Comparison of ENCODE assay signal across 28 cellular contexts in genomic region chr21:26754853-26755252, GRCh38.
"Had no signal": no experiment of that assay in that cellular context is flagged by ENCODE, and none has a peak within 500 bp of the region (broad histone marks: within the 10 kb centered on the region; RNA-seq: fewer than 3 reads in every experiment).

No MANE protein-coding gene starts in this region.

- H3K4me1 Mint-ChIP-seq: stimulated activated effector memory CD8-positive, alpha-beta T cell treated with anti-CD3 and anti-CD28 coated beads, Interleukin-12 subunit alpha, Interleukin-12 subunit beta, amount 100 ng/mL, for 72 hours; stimulated activated memory B cell treated with anti-CD40 and anti-IgM and Interleukin-4, amounts not matched to agents 10 μg/mL and 1 μg/mL and 100 μg/mL, for 72 hours; stimulated activated naive B cell treated with anti-CD40 and anti-IgM and Interleukin-4, amounts not matched to agents 10 μg/mL and 1 μg/mL and 100 μg/mL, for 72 hours; stimulated activated naive CD8-positive, alpha-beta T cell treated with anti-CD3 and anti-CD28 coated beads, Interleukin-15, amount 100 ng/mL, for 72 hours had no signal

- H3K27me3 ChIP-seq: stomach, suprapubic skin, testis, thyroid gland, tibial artery, tibial nerve, transverse colon, upper lobe of left lung, upper lobe of right lung, uterus, vagina had no signal

- H3K4me3 ChIP-seq: stomach, suprapubic skin, testis, thoracic aorta, thyroid gland, tibial artery, tibial nerve, transverse colon, upper lobe of left lung, upper lobe of right lung, uterus, vagina had no signal

- DNase-seq: stimulated activated CD4-positive, alpha-beta T cell treated with anti-CD3 and anti-CD28 coated beads, Interleukin-2, amount 100 ng/mL, for 48 hours; stimulated activated CD4-positive, alpha-beta T cell treated with anti-CD3 and anti-CD28 coated beads, Interleukin-4, amount 100 ng/mL, for 1 hour; stimulated activated CD4-positive, alpha-beta T cell treated with anti-CD3 and anti-CD28 coated beads, Interleukin-4, amount 100 ng/mL, for 24 hours; stimulated activated CD4-positive, alpha-beta T cell treated with anti-CD3 and anti-CD28 coated beads, Interleukin-4, amount 100 ng/mL, for 4 hours; stimulated activated CD8-positive, alpha-beta memory T cell treated with anti-CD3 and anti-CD28 coated beads, Interleukin-4, amount 100 ng/mL, for 48 hours; stimulated activated naive B cell treated with anti-CD40 and anti-IgM and Interleukin-4, amounts not matched to agents 10 μg/mL and 1 μg/mL and 100 μg/mL, for 72 hours; stimulated activated naive CD4-positive, alpha-beta T cell; stimulated activated naive CD4-positive, alpha-beta T cell treated with Interleukin-2 at 50 U/mL for 16 hours; stimulated activated naive CD8-positive, alpha-beta T cell treated with anti-CD3 and anti-CD28 coated beads, Interleukin-15, amount 100 ng/mL, for 72 hours; stimulated activated naive CD8-positive, alpha-beta T cell treated with anti-CD3 and anti-CD28 coated beads, Interleukin-15, Interleukin-2, amounts not matched to agents 100 U/mL and 50 U/mL, for 24 hours; stomach; substantia nigra; testis; thyroid gland; tibial artery; transverse colon; upper lobe of left lung; upper lobe of right lung; uterus had no signal

- FAIRE-seq: urothelium cell line had no signal

- H3K4me1 ChIP-seq: stomach, suprapubic skin, testis, thyroid gland, tibial artery, tibial nerve, transverse colon, upper lobe of left lung, upper lobe of right lung, uterus, vagina had no signal

- H3K27ac Mint-ChIP-seq: stimulated activated effector memory CD8-positive, alpha-beta T cell treated with anti-CD3 and anti-CD28 coated beads, Interleukin-12 subunit alpha, Interleukin-12 subunit beta, amount 100 ng/mL, for 72 hours; stimulated activated memory B cell treated with anti-CD40 and anti-IgM and Interleukin-4, amounts not matched to agents 10 μg/mL and 1 μg/mL and 100 μg/mL, for 72 hours; stimulated activated naive B cell treated with anti-CD40 and anti-IgM and Interleukin-4, amounts not matched to agents 10 μg/mL and 1 μg/mL and 100 μg/mL, for 72 hours; stimulated activated naive CD8-positive, alpha-beta T cell treated with anti-CD3 and anti-CD28 coated beads, Interleukin-15, Interleukin-2, amounts not matched to agents 100 ng/mL and 50 ng/mL, for 24 hours; type B pancreatic cell had no signal

- H3K27me3 Mint-ChIP-seq: stimulated activated memory B cell treated with anti-CD40 and anti-IgM and Interleukin-4, amounts not matched to agents 10 μg/mL and 1 μg/mL and 100 μg/mL, for 72 hours; stimulated activated naive CD8-positive, alpha-beta T cell treated with anti-CD3 and anti-CD28 coated beads, Interleukin-15, amount 100 ng/mL, for 72 hours; stimulated activated naive CD8-positive, alpha-beta T cell treated with anti-CD3 and anti-CD28 coated beads, Interleukin-15, Interleukin-2, amounts not matched to agents 100 ng/mL and 50 ng/mL, for 24 hours; type B pancreatic cell had no signal

- H3K36me3 ChIP-seq: stomach, suprapubic skin, thoracic aorta, thyroid gland, tibial artery, tibial nerve, transverse colon, upper lobe of left lung, upper lobe of right lung, uterus, vagina had no signal

- H3K9me3 Mint-ChIP-seq: stimulated activated effector memory CD8-positive, alpha-beta T cell treated with anti-CD3 and anti-CD28 coated beads, Interleukin-12 subunit alpha, Interleukin-12 subunit beta, amount 100 ng/mL, for 72 hours; stimulated activated memory B cell treated with anti-CD40 and anti-IgM and Interleukin-4, amounts not matched to agents 10 μg/mL and 1 μg/mL and 100 μg/mL, for 72 hours; stimulated activated naive B cell treated with anti-CD40 and anti-IgM and Interleukin-4, amounts not matched to agents 10 μg/mL and 1 μg/mL and 100 μg/mL, for 72 hours; stimulated activated naive CD8-positive, alpha-beta T cell treated with anti-CD3 and anti-CD28 coated beads, Interleukin-15, amount 100 ng/mL, for 72 hours; stimulated activated naive CD8-positive, alpha-beta T cell treated with anti-CD3 and anti-CD28 coated beads, Interleukin-15, Interleukin-2, amounts not matched to agents 100 ng/mL and 50 ng/mL, for 24 hours; type B pancreatic cell had no signal

- H3K36me3 Mint-ChIP-seq: stimulated activated effector memory CD8-positive, alpha-beta T cell treated with anti-CD3 and anti-CD28 coated beads, Interleukin-12 subunit alpha, Interleukin-12 subunit beta, amount 100 ng/mL, for 72 hours; stimulated activated memory B cell treated with anti-CD40 and anti-IgM and Interleukin-4, amounts not matched to agents 10 μg/mL and 1 μg/mL and 100 μg/mL, for 72 hours; stimulated activated naive B cell treated with anti-CD40 and anti-IgM and Interleukin-4, amounts not matched to agents 10 μg/mL and 1 μg/mL and 100 μg/mL, for 72 hours; type B pancreatic cell had no signal

- H3K27ac ChIP-seq: stomach, suprapubic skin, testis, thoracic aorta, thyroid gland, tibial artery, tibial nerve, transverse colon, upper lobe of left lung, upper lobe of right lung, uterus, vagina had no signal

- H3K4me3 Mint-ChIP-seq: stimulated activated effector memory CD8-positive, alpha-beta T cell treated with anti-CD3 and anti-CD28 coated beads, Interleukin-12 subunit alpha, Interleukin-12 subunit beta, amount 100 ng/mL, for 72 hours; stimulated activated memory B cell treated with anti-CD40 and anti-IgM and Interleukin-4, amounts not matched to agents 10 μg/mL and 1 μg/mL and 100 μg/mL, for 72 hours; stimulated activated naive B cell treated with anti-CD40 and anti-IgM and Interleukin-4, amounts not matched to agents 10 μg/mL and 1 μg/mL and 100 μg/mL, for 72 hours; stimulated activated naive CD8-positive, alpha-beta T cell treated with anti-CD3 and anti-CD28 coated beads, Interleukin-15, amount 100 ng/mL, for 72 hours; stimulated activated naive CD8-positive, alpha-beta T cell treated with anti-CD3 and anti-CD28 coated beads, Interleukin-15, Interleukin-2, amounts not matched to agents 100 ng/mL and 50 ng/mL, for 24 hours; type B pancreatic cell had no signal

- ATAC-seq: stimulated activated effector memory CD8-positive, alpha-beta T cell treated with anti-CD3 and anti-CD28 coated beads, Interleukin-12 subunit alpha, Interleukin-12 subunit beta, amount 100 ng/mL, for 72 hours; stimulated activated memory B cell treated with anti-CD40 and anti-IgM and Interleukin-4, amounts not matched to agents 10 μg/mL and 1 μg/mL and 100 μg/mL, for 72 hours; stimulated activated naive B cell treated with anti-CD40 and anti-IgM and Interleukin-4, amounts not matched to agents 10 μg/mL and 1 μg/mL and 100 μg/mL, for 72 hours; stimulated activated naive CD8-positive, alpha-beta T cell treated with anti-CD3 and anti-CD28 coated beads, Interleukin-15, amount 100 ng/mL, for 72 hours; stimulated activated naive CD8-positive, alpha-beta T cell treated with anti-CD3 and anti-CD28 coated beads, Interleukin-15, Interleukin-2, amounts not matched to agents 100 U/mL and 50 U/mL, for 24 hours; upper lobe of right lung had no signal

- H3K9me3 ChIP-seq: stomach, suprapubic skin, testis, thoracic aorta, thyroid gland, tibial artery, tibial nerve, transverse colon, upper lobe of left lung, upper lobe of right lung, uterus, vagina had no signal
